ENCODE assay signal across 18 cellular contexts in the genomic region with DNA sequence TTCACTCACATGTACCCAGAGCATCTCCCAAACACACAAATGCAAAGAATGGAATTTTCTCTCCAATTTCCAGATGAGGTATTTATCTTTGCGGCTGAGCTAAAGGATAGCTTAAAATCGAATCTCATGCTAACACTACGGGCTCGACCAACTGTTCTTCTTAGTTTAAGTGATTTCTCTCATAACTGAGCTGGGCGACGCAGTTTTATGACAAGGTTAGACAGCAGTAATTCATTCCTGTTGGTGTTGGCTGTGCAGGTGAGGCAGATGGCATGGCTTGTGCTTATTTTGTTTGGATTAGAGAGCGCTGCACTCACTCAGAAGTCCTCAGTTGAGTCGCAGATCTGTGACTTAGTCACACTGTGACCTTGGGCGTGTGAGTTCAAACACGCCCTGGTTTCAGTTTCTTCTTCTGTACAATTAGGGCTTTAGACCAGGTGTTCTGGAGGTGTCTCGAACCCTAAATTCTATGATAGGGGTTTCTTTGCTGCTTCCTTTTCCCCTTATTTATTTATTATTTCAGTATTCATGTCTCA. TPM values are rescaled to one million over a fixed set of nuclear protein-coding genes. Genes with fewer than 3 reads are reported as not detected.
DNase-seq lines count a peak whose midpoint lies in the region; ATAC-seq lines count a peak whose summit lies in the region.
"Had no signal": no experiment of that assay in that cellular context is flagged by ENCODE, and none has a peak within 500 bp of the region (broad histone marks: within the 10 kb centered on the region; RNA-seq: fewer than 3 reads in every experiment).

No MANE protein-coding gene starts in this region.

- DNase-seq in stimulated activated CD4-positive, alpha-beta T cell treated with anti-CD3 and anti-CD28 coated beads, Interleukin-1b, Interleukin-23, amount 100 ng/mL, for 48 hours = peak; percentile 37
- DNase-seq in stimulated activated CD4-positive, alpha-beta T cell treated with anti-CD3 and anti-CD28 coated beads, Interleukin-4, amount 100 ng/mL, for 1 hour = no peak
- DNase-seq in activated naive CD8-positive, alpha-beta T cell treated with anti-CD3 and anti-CD28 coated beads, Interleukin-2, amount 50 U/mL, for 24 hours = no peak
- DNase-seq in activated gamma-delta T cell (lab: John Stamatoyannopoulos, UW) = no peak
- no peak for DNase-seq in DMS79 treated with DMSO at 0.1 percent for 48 hours (lab: John Stamatoyannopoulos, UW)
- DNase-seq: activated B cell treated with CpG ODN at 0.5 μM for 24 hours, aorta, cerebellar nuclear complex, HCEC 1CT, hypothalamus, kidney glomerular epithelial cell, MG63, NCI-H1930, NCI-H774, testis had no signal

- peak; percentile 48 for ATAC-seq in activated naive CD8-positive, alpha-beta T cell treated with anti-CD3 and anti-CD28 coated beads, Interleukin-2, amount 50 U/mL, for 24 hours
- no peak for ATAC-seq in GM19328 (IDR thresholded peaks at IDR 0.05; ENCODE audit: unreplicated experiment)

- no peaks in the 10 kb centered on the region for H3K36me3 Mint-ChIP-seq in IgD-negative memory B cell
- no peaks in the 10 kb centered on the region for H3K36me3 Mint-ChIP-seq in activated naive CD8-positive, alpha-beta T cell treated with anti-CD3 and anti-CD28 coated beads, Interleukin-2, amount 50 U/mL, for 24 hours (ENCODE audit: low read depth)
- H3K36me3 Mint-ChIP-seq: neural progenitor cell had no signal

- peak overlapping the region in 2 of 3 donors; percentile 8 to 55 for H3K27ac Mint-ChIP-seq in IgD-negative memory B cell
- peak overlapping the region; percentile 47 for H3K27ac Mint-ChIP-seq in activated naive CD8-positive, alpha-beta T cell treated with anti-CD3 and anti-CD28 coated beads, Interleukin-2, amount 50 U/mL, for 24 hours
- H3K27ac Mint-ChIP-seq: activated B cell treated with CpG ODN at 0.5 μM for 24 hours, neural progenitor cell had no signal

- H3K9me3 Mint-ChIP-seq in IgD-negative memory B cell = no peaks in the 10 kb centered on the region
- H3K9me3 Mint-ChIP-seq in activated naive CD8-positive, alpha-beta T cell treated with anti-CD3 and anti-CD28 coated beads, Interleukin-2, amount 50 U/mL, for 24 hours = peaks cover 3% of the 10 kb centered on the region
- H3K9me3 Mint-ChIP-seq: activated B cell treated with CpG ODN at 0.5 μM for 24 hours had no signal

- peak overlapping the region in 1 of 4 donors; percentile 74 for H3K4me3 Mint-ChIP-seq in IgD-negative memory B cell
- no peak overlapping the region for H3K4me3 Mint-ChIP-seq in activated naive CD8-positive, alpha-beta T cell treated with anti-CD3 and anti-CD28 coated beads, Interleukin-2, amount 50 U/mL, for 24 hours
- H3K4me3 Mint-ChIP-seq: activated B cell treated with CpG ODN at 0.5 μM for 24 hours, neural progenitor cell had no signal

- H3K4me1 Mint-ChIP-seq in IgD-negative memory B cell = peaks cover 0 to 15% (median 14%) of the 10 kb centered on the region in 3 donors
- peaks cover 29% of the 10 kb centered on the region for H3K4me1 Mint-ChIP-seq in activated naive CD8-positive, alpha-beta T cell treated with anti-CD3 and anti-CD28 coated beads, Interleukin-2, amount 50 U/mL, for 24 hours

- H3K27me3 Mint-ChIP-seq in IgD-negative memory B cell = no peaks in the 10 kb centered on the region
- no peaks in the 10 kb centered on the region for H3K27me3 Mint-ChIP-seq in activated naive CD8-positive, alpha-beta T cell treated with anti-CD3 and anti-CD28 coated beads, Interleukin-2, amount 50 U/mL, for 24 hours
- H3K27me3 Mint-ChIP-seq: activated B cell treated with CpG ODN at 0.5 μM for 24 hours had no signal

RNA-seq across cellular contexts. Expression of gene MRPS6, which starts 41.5 kb away (rescaled TPM):
- polyA plus RNA-seq in IgD-negative memory B cell = 162 TPM

RNA-seq across cellular contexts. Expression of gene SLC5A3, which starts 41.5 kb away (rescaled TPM):
- polyA plus RNA-seq in IgD-negative memory B cell = 0.93 TPM
